Comparison of ENCODE assay signal across 11 cellular contexts in the genomic region with DNA sequence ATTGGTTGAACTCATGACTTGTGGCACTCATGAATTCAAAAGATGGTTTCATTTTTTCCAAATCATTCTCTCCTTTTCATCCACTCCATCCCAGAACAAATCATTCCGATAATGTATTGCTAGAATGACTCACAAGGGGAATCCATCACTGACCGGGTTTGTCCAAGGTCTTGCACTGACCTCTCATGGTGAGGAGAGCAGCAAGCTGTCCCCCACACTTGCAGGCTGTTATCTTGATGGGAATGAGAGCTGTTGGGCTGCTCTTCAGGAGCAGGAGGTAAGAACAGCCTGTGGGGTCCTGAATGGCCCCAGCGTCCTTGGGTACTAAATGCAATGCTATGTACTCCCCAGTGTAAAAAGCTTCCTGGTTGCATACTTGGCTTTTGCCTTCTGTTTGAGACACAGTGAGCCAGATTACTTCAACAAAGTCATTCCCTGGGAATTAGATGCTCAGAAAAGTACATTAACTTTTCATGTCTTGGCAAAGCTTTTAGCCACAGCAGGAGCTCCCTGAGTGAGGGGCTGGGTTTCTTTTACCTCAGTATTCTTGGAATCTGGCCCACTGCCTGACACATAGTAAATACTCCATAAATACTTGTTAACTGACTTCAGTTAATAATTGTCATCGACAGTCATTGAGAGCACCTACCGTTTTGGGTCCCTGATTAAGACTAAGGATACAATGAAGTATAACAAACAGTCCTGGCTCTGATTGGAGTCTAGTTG. TPM values are rescaled to one million over a fixed set of nuclear protein-coding genes. Genes with fewer than 3 reads are reported as not detected.
A peak's percentile ranks its signal among the peaks of the same experiment; 100 is the strongest.
DNase-seq lines count a peak whose midpoint lies in the region; ATAC-seq and TF ChIP-seq lines count a peak whose summit lies in the region.
"Had no signal": no experiment of that assay in that cellular context is flagged by ENCODE, and none has a peak within 500 bp of the region (broad histone marks: within the 10 kb centered on the region; RNA-seq: fewer than 3 reads in every experiment).

No MANE protein-coding gene starts in this region.

- H3K36me3 Mint-ChIP-seq in MCF 10A (ENCODE audit: insufficient read depth, unreplicated experiment), result no peaks in the 10 kb centered on the region

- H3K27me3 Mint-ChIP-seq in MCF 10A (ENCODE audit: insufficient read depth, unreplicated experiment), result no peaks in the 10 kb centered on the region

- H3K18ac ChIP-seq in mesenchymal stem cell (ENCODE audit: low read depth in 1 of 2, low read length in 2 of 2), result no peak overlapping the region

- peak overlapping the region; percentile 33 for H3K9ac ChIP-seq in mesenchymal stem cell (ENCODE audit: low read length)

- H3K9me3 ChIP-seq in breast epithelium, result no peaks in the 10 kb centered on the region
- H3K9me3 ChIP-seq in mesenchymal stem cell (ENCODE audit: control insufficient read depth, low read length), result no peaks in the 10 kb centered on the region
- no peaks in the 10 kb centered on the region for H3K9me3 ChIP-seq in aorta (ENCODE audit: control insufficient read depth, low read length)

- H3K4me2 ChIP-seq in mesenchymal stem cell (ENCODE audit: low read length, poor library complexity, severe bottlenecking), result peak overlapping the region; percentile 0

- H3K27ac Mint-ChIP-seq in MCF 10A (ENCODE audit: low read depth, unreplicated experiment), result no peak overlapping the region

- H3K27ac ChIP-seq in breast epithelium (peak overlapping the region; percentile 65 to 70), cingulate gyrus (ENCODE audit: low read depth, low read length) (peak overlapping the region; percentile 91), mesenchymal stem cell (ENCODE audit: low read length, poor library complexity, severe bottlenecking) (peak overlapping the region; percentile 92), aorta (ENCODE audit: low read depth in 1 of 2, low read length in 2 of 2) (peak overlapping the region in 1 of 2 donors; percentile 74)

- no peak overlapping the region for H3K4ac ChIP-seq in mesenchymal stem cell (ENCODE audit: low read depth in 1 of 2, low read length in 2 of 2)

- no peak overlapping the region for H2AFZ ChIP-seq in mesenchymal stem cell (ENCODE audit: low read depth, low read length)

- peaks cover 3% of the 10 kb centered on the region for H3K79me1 ChIP-seq in mesenchymal stem cell (replicated peaks; ENCODE audit: low read length, poor library complexity, severe bottlenecking)

- H2BK15ac ChIP-seq in mesenchymal stem cell (ENCODE audit: low read depth, poor library complexity, severe bottlenecking), result no peak overlapping the region

- no peak overlapping the region for H3K4me3 Mint-ChIP-seq in MCF 10A (ENCODE audit: unreplicated experiment)

- peak overlapping the region in 1 of 2 experiments; percentile 13 for H2BK12ac ChIP-seq in mesenchymal stem cell (ENCODE audit: low read length in 2 of 2)

- H3K36me3 ChIP-seq in breast epithelium (no peaks in the 10 kb centered on the region), mesenchymal stem cell (ENCODE audit: control insufficient read depth in 1 of 2, insufficient read depth in 2 of 2, low read depth in 1 of 2, low read length in 2 of 2) (no peaks in the 10 kb centered on the region), aorta (ENCODE audit: control insufficient read depth in 1 of 2, insufficient read depth in 2 of 2, low read length in 1 of 2) (no peaks in the 10 kb centered on the region)

- no peak for TF ChIP-seq POLR2A in breast epithelium (IDR thresholded peaks at IDR 0.05)

- H3K23ac ChIP-seq in mesenchymal stem cell (ENCODE audit: low read length in 2 of 2), result no peak overlapping the region

- peaks cover 4% of the 10 kb centered on the region in 2 donors for H3K4me1 ChIP-seq in breast epithelium
- peaks cover 27% of the 10 kb centered on the region for H3K4me1 ChIP-seq in mesenchymal stem cell (ENCODE audit: control insufficient read depth, insufficient read depth, low read depth, low read length)
- H3K4me1 ChIP-seq in aorta (ENCODE audit: control insufficient read depth in 1 of 2, insufficient read depth in 2 of 2, low read length in 2 of 2), result peaks cover 4 to 8% of the 10 kb centered on the region in 2 donors

- BruUV-seq in MCF 10A (replicated peaks; lab: Mats Ljungman, UMichigan), result no TSS peak

- H3K27me3 ChIP-seq in breast epithelium (no peaks in the 10 kb centered on the region), mesenchymal stem cell (ENCODE audit: control insufficient read depth in 1 of 2, insufficient read depth in 1 of 2, low read length in 2 of 2) (no peaks in the 10 kb centered on the region), aorta (ENCODE audit: control insufficient read depth in 1 of 2, insufficient read depth in 2 of 2, low read length in 1 of 2) (no peaks in the 10 kb centered on the region)

- H3K4me1 Mint-ChIP-seq in MCF 10A (ENCODE audit: insufficient read depth, unreplicated experiment), result peaks cover 33% of the 10 kb centered on the region

- peak; percentile 76 for ATAC-seq in aorta (ENCODE audit: low FRiP score)

- H3K4me3 ChIP-seq in breast epithelium, result no peak overlapping the region
- peak overlapping the region in 1 of 2 experiments; percentile 2 for H3K4me3 ChIP-seq in mesenchymal stem cell (ENCODE audit: insufficient read depth in 1 of 2, low read depth in 1 of 2, low read length in 2 of 2)
- H3K4me3 ChIP-seq in aorta (ENCODE audit: low read length in 2 of 2), result no peak overlapping the region

- TF ChIP-seq CTCF in breast epithelium (IDR thresholded peaks at IDR 0.05) (no peak), MCF 10A (IDR thresholded peaks at IDR 0.05; ENCODE audit: unreplicated experiment) (no peak)

- intact Hi-C loops in breast epithelium (cut with DNase I; ENCODE audit: low total_unique reads), result no loop called here
- intact Hi-C loops in MCF 10A (cut with micrococcal nuclease), result loop anchor here (2.0 to 10.0 kb wide), 3 partner anchors 47 to 1141 kb away; partner anchors contain the start of gene LEKR1
- intact Hi-C loops in aorta (cut with DNase I), result loop anchor here (5.0 to 10.0 kb wide), 4 partner anchors 461 to 1141 kb away; partner anchors contain the start of gene TIPARP (in 2 of the 2)

- no peak for DNase-seq in breast epithelium (ENCODE audit: low spot score in 2 of 2)
- no peak for DNase-seq in MCF 10A (ENCODE audit: unreplicated experiment)
- peak; percentile 78 for DNase-seq in mesenchymal stem cell
- DNase-seq in aorta, result no peak
- DNase-seq in SKM-1 treated with dmso at 0.1 percent for 144 hours (lab: John Stamatoyannopoulos, UW; ENCODE audit: unreplicated experiment), result no peak
- no peak for DNase-seq in DMS153 (lab: John Stamatoyannopoulos, UW)
- DNase-seq in Kasumi-1 (lab: John Stamatoyannopoulos, UW), result no peak
- DNase-seq: activated T-cell treated with anti-CD3 and anti-CD28 coated beads for 4 hours, DMS 273 treated with DMSO at 0.1 percent for 48 hours, NCI-H345 had no signal

- WGBS in mesenchymal stem cell, result 63% methylated on average over 5 of the region's 5 CpGs
- WGBS in aorta, 2 donors, result 7 to 8% methylated on average over 5 of the region's 5 CpGs

- no peak overlapping the region for H3K14ac ChIP-seq in mesenchymal stem cell (ENCODE audit: low read length in 2 of 2)

- H2BK120ac ChIP-seq in mesenchymal stem cell (ENCODE audit: low read depth, low read length), result no peak overlapping the region

- no peaks in the 10 kb centered on the region for H3K9me3 Mint-ChIP-seq in MCF 10A (ENCODE audit: unreplicated experiment)

- H2BK5ac ChIP-seq in mesenchymal stem cell (ENCODE audit: low read depth, low read length, poor library complexity, severe bottlenecking), result no peak overlapping the region

- no peak overlapping the region for H4K8ac ChIP-seq in mesenchymal stem cell (ENCODE audit: low read length)

- CTCF ChIA-PET in MCF 10A (lab: Yijun Ruan, JAX), result interaction anchor here (0.6 to 10.3 kb wide), 21 partner anchors 10 to 1125 kb away, joined by 3 to 260 read pairs (median 9); partner anchors contain the start of genes SSR3 and TIPARP

- H4K91ac ChIP-seq in mesenchymal stem cell (ENCODE audit: low read length), result no peak overlapping the region

- no peak overlapping the region for H2AK5ac ChIP-seq in mesenchymal stem cell (ENCODE audit: low read length, severe bottlenecking)

- POLR2A ChIA-PET in MCF 10A (lab: Yijun Ruan, JAX), result interaction anchor here (0.6 to 18.7 kb wide), 8 partner anchors 14 to 595 kb away, joined by 3 to 331 read pairs (median 4); partner anchors contain the start of genes SSR3 and TIPARP

RNA-seq across cellular contexts. Expression of gene CCNL1, which starts 24.1 kb away (rescaled TPM):
- total RNA-seq in breast epithelium, result 100 to 1,000 TPM; 270 to 573 (median 300) TPM
- 103 and 112 TPM in 2 replicates for total RNA-seq in MCF 10A (2022)
- polyA plus RNA-seq in mesenchymal stem cell (2013, experiment 1 of 2), result 87.8 TPM
- polyA plus RNA-seq in mesenchymal stem cell (2013, experiment 2 of 2), result 78.4 TPM
- total RNA-seq in aorta, result 100 to 1,000 TPM; 159 to 189 TPM
- polyA plus RNA-seq in aorta, result 100 to 1,000 TPM in 1 of 2 donors, 10 to 100 TPM in 1; 17.4 to 142 TPM
